Comparison of ENCODE assay signal across 15 cellular contexts in genomic region chr15:98893407-98893806, GRCh38.
DNase-seq lines count a peak whose midpoint lies in the region; ATAC-seq and TF ChIP-seq lines count a peak whose summit lies in the region.
"Had no signal": no experiment of that assay in that cellular context is flagged by ENCODE, and none has a peak within 500 bp of the region (broad histone marks: within the 10 kb centered on the region; RNA-seq: fewer than 3 reads in every experiment).

No MANE protein-coding gene starts in this region.

- H3K4ac ChIP-seq in mesenchymal stem cell (ENCODE audit: low read depth in 1 of 2, low read length in 2 of 2): peak overlapping the region in 1 of 2 experiments; percentile 22

- H3K14ac ChIP-seq in mesenchymal stem cell (ENCODE audit: low read length in 2 of 2): no peak overlapping the region

- peaks cover 16% of the 10 kb centered on the region for H3K79me1 ChIP-seq in mesenchymal stem cell (replicated peaks; ENCODE audit: low read length, poor library complexity, severe bottlenecking)

- CTCF ChIA-PET in activated CD4-positive, alpha-beta memory T cell treated with anti-CD3 and anti-CD28 coated beads, Interleukin-2, amount 10 ng/mL, durations not matched to agents 7 days and 5 days (lab: Charles Lee): interaction anchor here (1.8 kb wide), 1 partner anchor 183 kb away, joined by 5 read pairs; no protein-coding TSS in a partner anchor

- no peak overlapping the region for H2BK5ac ChIP-seq in mesenchymal stem cell (ENCODE audit: low read depth, low read length, poor library complexity, severe bottlenecking)

- H3K23ac ChIP-seq in mesenchymal stem cell (ENCODE audit: low read length in 2 of 2): no peak overlapping the region

- ATAC-seq in HG03520 (IDR thresholded peaks at IDR 0.05; ENCODE audit: unreplicated experiment): no peak

- H3K4me2 ChIP-seq in mesenchymal stem cell (ENCODE audit: low read length, poor library complexity, severe bottlenecking): no peak overlapping the region

- H2BK15ac ChIP-seq in mesenchymal stem cell (ENCODE audit: low read depth, poor library complexity, severe bottlenecking): no peak overlapping the region

- H3K4me1 Mint-ChIP-seq in HFFc6 (ENCODE audit: low read depth): peaks cover 89% of the 10 kb centered on the region
- H3K4me1 Mint-ChIP-seq in activated CD4-positive, alpha-beta memory T cell treated with anti-CD3 and anti-CD28 coated beads, Interleukin-2, amount 10 ng/mL, durations not matched to agents 7 days and 5 days: no peaks in the 10 kb centered on the region

- peak overlapping the region; percentile 27 for H4K8ac ChIP-seq in mesenchymal stem cell (ENCODE audit: low read length)

- peak overlapping the region in 1 of 2 experiments; percentile 8 for H2BK12ac ChIP-seq in mesenchymal stem cell (ENCODE audit: low read length in 2 of 2)

- H2AFZ ChIP-seq in mesenchymal stem cell (ENCODE audit: low read depth, low read length): no peak overlapping the region

- peak overlapping the region in 1 of 2 experiments; percentile 37 for H3K18ac ChIP-seq in mesenchymal stem cell (ENCODE audit: low read depth in 1 of 2, low read length in 2 of 2)

- H3K27ac ChIP-seq in mesenchymal stem cell (ENCODE audit: low read length, poor library complexity, severe bottlenecking) (no peak overlapping the region), thymus (ENCODE audit: low read depth) (peak overlapping the region; percentile 48)
- H3K27ac ChIP-seq: SJSA1 had no signal

- H3K9me3 ChIP-seq in mesenchymal stem cell (ENCODE audit: control insufficient read depth, low read length) (no peaks in the 10 kb centered on the region), thymus (ENCODE audit: control insufficient read depth) (no peaks in the 10 kb centered on the region)
- H3K9me3 ChIP-seq: SJSA1 had no signal

- DNase-seq in HFFc6 (no peak), astrocyte of the hippocampus (ENCODE audit: low read depth, low spot score) (peak; percentile 56), mesenchymal stem cell (no peak), NCI-H2171 (lab: John Stamatoyannopoulos, UW) (no peak), lower leg skin (ENCODE audit: low spot score in 2 of 2) (no peak)
- no peak for DNase-seq in activated CD4-positive, alpha-beta memory T cell treated with anti-CD3 and anti-CD28 coated beads, Interleukin-2, amount 10 ng/mL, durations not matched to agents 7 days and 5 days
- DNase-seq: COR-L47, Karpas-422, NCI-H1105, NCI-H1694 treated with DMSO at 0.1 percent for 48 hours, NCI-H345, NCI-H526 treated with DMSO at 0.1 percent for 48 hours had no signal

- H3K27me3 ChIP-seq in mesenchymal stem cell (ENCODE audit: control insufficient read depth in 1 of 2, insufficient read depth in 1 of 2, low read length in 2 of 2) (no peaks in the 10 kb centered on the region), thymus (ENCODE audit: control insufficient read depth, insufficient read depth) (no peaks in the 10 kb centered on the region)
- H3K27me3 ChIP-seq: SJSA1 had no signal

- TF ChIP-seq CTCF in HFFc6 (IDR thresholded peaks at IDR 0.05): no peak
- no peak for TF ChIP-seq CTCF in lower leg skin (IDR thresholded peaks at IDR 0.05)

- H4K91ac ChIP-seq in mesenchymal stem cell (ENCODE audit: low read length): peak overlapping the region; percentile 11

- H3K36me3 Mint-ChIP-seq in HFFc6 (ENCODE audit: low read depth): peaks cover 18% of the 10 kb centered on the region
- H3K36me3 Mint-ChIP-seq in activated CD4-positive, alpha-beta memory T cell treated with anti-CD3 and anti-CD28 coated beads, Interleukin-2, amount 10 ng/mL, durations not matched to agents 7 days and 5 days (ENCODE audit: low read depth): no peaks in the 10 kb centered on the region

- H3K36me3 ChIP-seq in mesenchymal stem cell (ENCODE audit: control insufficient read depth in 1 of 2, insufficient read depth in 2 of 2, low read depth in 1 of 2, low read length in 2 of 2) (peaks cover 3 to 6% of the 10 kb centered on the region in 2 experiments), thymus (ENCODE audit: control insufficient read depth, insufficient read depth) (peaks cover 13% of the 10 kb centered on the region)

- peak overlapping the region; percentile 65 for H3K27ac Mint-ChIP-seq in HFFc6
- H3K27ac Mint-ChIP-seq in activated CD4-positive, alpha-beta memory T cell treated with anti-CD3 and anti-CD28 coated beads, Interleukin-2, amount 10 ng/mL, durations not matched to agents 7 days and 5 days: no peak overlapping the region

- no peak for TF ChIP-seq POLR2A in lower leg skin (IDR thresholded peaks at IDR 0.05)

- no peaks in the 10 kb centered on the region for H3K9me3 Mint-ChIP-seq in HFFc6
- no peaks in the 10 kb centered on the region for H3K9me3 Mint-ChIP-seq in activated CD4-positive, alpha-beta memory T cell treated with anti-CD3 and anti-CD28 coated beads, Interleukin-2, amount 10 ng/mL, durations not matched to agents 7 days and 5 days

- H3K4me3 Mint-ChIP-seq in HFFc6: no peak overlapping the region
- H3K4me3 Mint-ChIP-seq in activated CD4-positive, alpha-beta memory T cell treated with anti-CD3 and anti-CD28 coated beads, Interleukin-2, amount 10 ng/mL, durations not matched to agents 7 days and 5 days: no peak overlapping the region

- no peak overlapping the region for H2BK120ac ChIP-seq in mesenchymal stem cell (ENCODE audit: low read depth, low read length)

- WGBS in mesenchymal stem cell: 80% methylated on average over 6 of the region's 6 CpGs
- 96% methylated on average over 6 of the region's 6 CpGs for WGBS in thymus
- WGBS in lower leg skin, 2 donors: 55 to 69% methylated on average over 6 of the region's 6 CpGs

- H3K4me3 ChIP-seq in mesenchymal stem cell (ENCODE audit: insufficient read depth in 1 of 2, low read depth in 1 of 2, low read length in 2 of 2) (no peak overlapping the region), thymus (ENCODE audit: low read length) (no peak overlapping the region), lower leg skin (ENCODE audit: low read depth, poor library complexity, severe bottlenecking) (no peak overlapping the region)
- H3K4me3 ChIP-seq: SJSA1 had no signal

- H2AK5ac ChIP-seq in mesenchymal stem cell (ENCODE audit: low read length, severe bottlenecking): peak overlapping the region; percentile 92

- no peak overlapping the region for H3K9ac ChIP-seq in mesenchymal stem cell (ENCODE audit: low read length)

- intact Hi-C loops in lower leg skin (cut with DNase I; ENCODE audit: low total_unique reads): no loop called here

- peaks cover 1% of the 10 kb centered on the region; the same call in 1 of the 2 replicates for H3K27me3 Mint-ChIP-seq in HFFc6 (ENCODE audit: insufficient read depth)
- no peaks in the 10 kb centered on the region for H3K27me3 Mint-ChIP-seq in activated CD4-positive, alpha-beta memory T cell treated with anti-CD3 and anti-CD28 coated beads, Interleukin-2, amount 10 ng/mL, durations not matched to agents 7 days and 5 days

- POLR2A ChIA-PET in activated CD4-positive, alpha-beta memory T cell treated with anti-CD3 and anti-CD28 coated beads, Interleukin-2, amount 10 ng/mL, durations not matched to agents 7 days and 5 days (lab: Charles Lee): no interaction called here

- H3K4me1 ChIP-seq in mesenchymal stem cell (ENCODE audit: control insufficient read depth, insufficient read depth, low read depth, low read length): peaks cover 16% of the 10 kb centered on the region
- H3K4me1 ChIP-seq in thymus (ENCODE audit: control insufficient read depth, insufficient read depth, low read length): no peaks in the 10 kb centered on the region
